Comparison of ENCODE assay signal across 1 cellular context in the genomic region with DNA sequence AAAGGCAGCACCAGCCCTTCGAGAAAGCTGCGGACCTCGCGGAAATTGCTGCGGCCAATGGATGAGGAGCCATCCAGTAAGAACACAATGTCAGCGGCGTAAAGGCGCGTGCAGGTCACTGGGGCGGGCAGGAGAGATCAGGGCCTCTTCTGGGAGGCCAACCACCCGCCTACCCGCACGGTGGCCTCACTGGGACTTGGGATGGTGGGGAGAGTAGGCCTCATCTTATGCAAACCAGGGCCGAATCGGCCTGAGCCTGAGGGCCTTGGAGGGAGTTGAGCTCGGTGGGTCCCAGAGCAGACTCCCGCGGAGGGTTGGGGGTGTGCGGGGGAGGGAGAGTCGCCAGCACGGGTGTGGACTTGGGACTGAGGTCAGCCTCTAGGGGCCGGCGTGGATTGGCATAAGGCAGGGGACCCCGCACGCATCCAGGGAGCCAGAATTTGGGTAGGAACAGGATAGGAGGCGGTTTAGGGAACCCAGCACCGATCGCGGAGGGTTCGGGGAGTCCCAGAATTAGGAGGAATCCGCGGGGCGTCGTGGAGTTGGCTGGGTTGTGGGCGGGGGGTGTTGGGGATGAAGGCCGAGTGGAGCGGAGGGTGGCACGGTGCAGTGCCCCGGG.
TF ChIP-seq lines count a peak whose summit lies in the region.

No MANE protein-coding gene starts in this region.

TF ChIP-seq in H1, 55 proteins besides CTCF, POLR2A, EP300 and RAD21:
- TF ChIP-seq TAF7 (optimal IDR thresholded peaks at IDR 0.05; ENCODE audit: borderline replicate concordance, low read depth, low read length) (peak; percentile 23), PHF8 (conservative IDR thresholded peaks at IDR 0.05; ENCODE audit: low read depth, low read length) (no peak)
